7 cellular contexts compared by ENCODE assay signal in genomic region chr1:155983191-155984023, GRCh38. TPM values are rescaled to one million over a fixed set of nuclear protein-coding genes. Genes with fewer than 3 reads are reported as not detected.
DNase-seq lines count a peak whose midpoint lies in the region; ATAC-seq and TF ChIP-seq lines count a peak whose summit lies in the region.

No MANE protein-coding gene starts in this region.

- peak; percentile 18 to 45 for ATAC-seq in stimulated activated naive B cell treated with anti-CD40 and anti-IgM and Interleukin-4, amounts not matched to agents 10 μg/mL and 1 μg/mL and 100 μg/mL, for 72 hours (replicated peaks)
- ATAC-seq in HG02970 (IDR thresholded peaks at IDR 0.05; ENCODE audit: low FRiP score, unreplicated experiment), result no peak

- no peak overlapping the region for H3K4me3 Mint-ChIP-seq in activated naive CD8-positive, alpha-beta T cell treated with anti-CD3 and anti-CD28 coated beads for 36 hours
- peak overlapping the region in 1 of 2 donors; percentile 25 for H3K4me3 Mint-ChIP-seq in stimulated activated naive B cell treated with anti-CD40 and anti-IgM and Interleukin-4, amounts not matched to agents 10 μg/mL and 1 μg/mL and 100 μg/mL, for 72 hours

- DNase-seq in NCI-H1092 (lab: John Stamatoyannopoulos, UW), result peak; percentile 60
- no peak for DNase-seq in activated naive CD8-positive, alpha-beta T cell treated with anti-CD3 and anti-CD28 coated beads for 36 hours
- DNase-seq in hepatic stellate cell (ENCODE audit: low spot score), result peak; percentile 91
- no peak for DNase-seq in stimulated activated naive B cell treated with anti-CD40 and anti-IgM and Interleukin-4, amounts not matched to agents 10 μg/mL and 1 μg/mL and 100 μg/mL, for 72 hours
- no peak for DNase-seq in iPS-NIHi11 (ENCODE audit: low spot score)

- no peaks in the 10 kb centered on the region for H3K9me3 Mint-ChIP-seq in activated naive CD8-positive, alpha-beta T cell treated with anti-CD3 and anti-CD28 coated beads for 36 hours
- no peaks in the 10 kb centered on the region for H3K9me3 Mint-ChIP-seq in stimulated activated naive B cell treated with anti-CD40 and anti-IgM and Interleukin-4, amounts not matched to agents 10 μg/mL and 1 μg/mL and 100 μg/mL, for 72 hours

- H3K27ac Mint-ChIP-seq in activated naive CD8-positive, alpha-beta T cell treated with anti-CD3 and anti-CD28 coated beads for 36 hours, result peak overlapping the region; percentile 11
- H3K27ac Mint-ChIP-seq in stimulated activated naive B cell treated with anti-CD40 and anti-IgM and Interleukin-4, amounts not matched to agents 10 μg/mL and 1 μg/mL and 100 μg/mL, for 72 hours, result peak overlapping the region; percentile 86

- H3K27me3 Mint-ChIP-seq in activated naive CD8-positive, alpha-beta T cell treated with anti-CD3 and anti-CD28 coated beads for 36 hours, result no peaks in the 10 kb centered on the region
- no peaks in the 10 kb centered on the region for H3K27me3 Mint-ChIP-seq in stimulated activated naive B cell treated with anti-CD40 and anti-IgM and Interleukin-4, amounts not matched to agents 10 μg/mL and 1 μg/mL and 100 μg/mL, for 72 hours

- TF ChIP-seq CTCF in GM12873 (IDR thresholded peaks at IDR 0.05; ENCODE audit: insufficient read depth, low read depth, low read length, missing control alignments), result peak; percentile 40

- H3K36me3 Mint-ChIP-seq in activated naive CD8-positive, alpha-beta T cell treated with anti-CD3 and anti-CD28 coated beads for 36 hours, result peaks cover 9% of the 10 kb centered on the region
- H3K36me3 Mint-ChIP-seq in stimulated activated naive B cell treated with anti-CD40 and anti-IgM and Interleukin-4, amounts not matched to agents 10 μg/mL and 1 μg/mL and 100 μg/mL, for 72 hours, result peaks cover 14 to 27% of the 10 kb centered on the region in 2 donors

- peaks cover 42% of the 10 kb centered on the region for H3K4me1 Mint-ChIP-seq in activated naive CD8-positive, alpha-beta T cell treated with anti-CD3 and anti-CD28 coated beads for 36 hours
- peaks cover 38 to 59% of the 10 kb centered on the region in 2 donors for H3K4me1 Mint-ChIP-seq in stimulated activated naive B cell treated with anti-CD40 and anti-IgM and Interleukin-4, amounts not matched to agents 10 μg/mL and 1 μg/mL and 100 μg/mL, for 72 hours

RNA-seq across cellular contexts. Expression of gene ARHGEF2, which starts 5.1 kb away (rescaled TPM):
- total RNA-seq in activated naive CD8-positive, alpha-beta T cell treated with anti-CD3 and anti-CD28 coated beads for 36 hours, result 100 to 1,000 TPM; 135 to 148 TPM

RNA-seq across cellular contexts. Expression of gene SSR2, which starts 37.3 kb away (rescaled TPM):
- 100 to 1,000 TPM; 155 TPM for total RNA-seq in activated naive CD8-positive, alpha-beta T cell treated with anti-CD3 and anti-CD28 coated beads for 36 hours

RNA-seq across cellular contexts. Expression of gene RXFP4, which starts 42.0 kb away (rescaled TPM):
- total RNA-seq in activated naive CD8-positive, alpha-beta T cell treated with anti-CD3 and anti-CD28 coated beads for 36 hours, result under 1 TPM in 1 of 2 experiments, not detected in 1; 0.16 TPM

RNA-seq across cellular contexts. Expression of gene KHDC4, which starts 49.2 kb away (rescaled TPM):
- total RNA-seq in activated naive CD8-positive, alpha-beta T cell treated with anti-CD3 and anti-CD28 coated beads for 36 hours, result 10 to 100 TPM; 53.2 to 54.7 TPM

Comparison
In these comparisons a context has a peak if more than half of its experiments do, and no peak if none do; other contexts are left out.
1. DNase-seq: peak in NCI-H1092 (single experiment) and hepatic stellate cell (single experiment); none in activated naive CD8-positive, alpha-beta T cell treated with anti-CD3 and anti-CD28 coated beads for 36 hours (single experiment), stimulated activated naive B cell treated with anti-CD40 and anti-IgM and Interleukin-4, amounts not matched to agents 10 μg/mL and 1 μg/mL and 100 μg/mL, for 72 hours (single experiment) and iPS-NIHi11 (single experiment).